Comparison of ENCODE assay signal across 9 cellular contexts in genomic region chr2:102841107-102841840, GRCh38.
DNase-seq lines count a peak whose midpoint lies in the region; ATAC-seq and TF ChIP-seq lines count a peak whose summit lies in the region.
"Had no signal": no experiment of that assay in that cellular context is flagged by ENCODE, and none has a peak within 500 bp of the region (broad histone marks: within the 10 kb centered on the region; RNA-seq: fewer than 3 reads in every experiment).

No MANE protein-coding gene starts in this region.

- no CpG with 5 or more reads among the region's 19 CpGs for WGBS in iPS DF 6.9 (ENCODE audit: insufficient coverage, insufficient read length)

- TF ChIP-seq CTCF in C4-2B (conservative IDR thresholded peaks at IDR 0.05) (peak; percentile 75), astrocyte of the cerebellum (IDR thresholded peaks at IDR 0.05; ENCODE audit: low read depth, low read length, missing control alignments) (peak; percentile 76)

- peak; percentile 28 for DNase-seq in NCI-H774 (lab: John Stamatoyannopoulos, UW)
- DNase-seq in astrocyte of the cerebellum (ENCODE audit: low read depth) = peak; percentile 44
- DNase-seq in iPS DF 6.9 (ENCODE audit: low read depth, low spot score) = peak; percentile 67
- peak in 2 of 3 donors; percentile 11 to 27 for DNase-seq in stimulated activated CD4-positive, alpha-beta T cell treated with anti-CD3 and anti-CD28 coated beads, Interleukin-12 subunit alpha, Interleukin-12 subunit beta, amount 100 ng/mL, for 48 hours (ENCODE audit: low read depth in 2 of 3, low spot score in 1 of 3)
- no peak for DNase-seq in DMS79 treated with DMSO at 0.1 percent for 48 hours (lab: John Stamatoyannopoulos, UW)

- no peaks in the 10 kb centered on the region for H3K4me1 ChIP-seq in iPS DF 6.9 (ENCODE audit: control insufficient read depth, insufficient read depth, low read length)
- H3K4me1 ChIP-seq: SJSA1 had no signal

- H3K27me3 ChIP-seq in iPS DF 6.9 (ENCODE audit: control insufficient read depth, insufficient read depth, low read length) = no peaks in the 10 kb centered on the region
- H3K27me3 ChIP-seq: SJSA1 had no signal

- H3K27ac ChIP-seq in C4-2B (no peak overlapping the region), iPS DF 6.9 (ENCODE audit: low read length) (no peak overlapping the region)
- H3K27ac ChIP-seq: SJSA1 had no signal

- ATAC-seq in GM18519 (IDR thresholded peaks at IDR 0.05; ENCODE audit: low FRiP score, unreplicated experiment) (peak; percentile 75), HG03175 (IDR thresholded peaks at IDR 0.05; ENCODE audit: unreplicated experiment) (peak; percentile 63)

- in situ Hi-C loops in astrocyte of the cerebellum (cut with HindIII; ENCODE audit: low sequenced_read_pairs) = no loop called here

- H3K36me3 ChIP-seq in iPS DF 6.9 (ENCODE audit: control insufficient read depth, insufficient read depth, low read length) = no peaks in the 10 kb centered on the region
- H3K36me3 ChIP-seq: SJSA1 had no signal

- no peaks in the 10 kb centered on the region for H3K9me3 ChIP-seq in iPS DF 6.9 (ENCODE audit: control insufficient read depth, insufficient read depth, low read length)
- H3K9me3 ChIP-seq: SJSA1 had no signal

- H3K4me3 ChIP-seq in astrocyte of the cerebellum (ENCODE audit: low read depth, low read length) (no peak overlapping the region), iPS DF 6.9 (ENCODE audit: low read length) (no peak overlapping the region)
- H3K4me3 ChIP-seq: SJSA1 had no signal
